ENCODE assay signal across 9 cellular contexts in the genomic region with DNA sequence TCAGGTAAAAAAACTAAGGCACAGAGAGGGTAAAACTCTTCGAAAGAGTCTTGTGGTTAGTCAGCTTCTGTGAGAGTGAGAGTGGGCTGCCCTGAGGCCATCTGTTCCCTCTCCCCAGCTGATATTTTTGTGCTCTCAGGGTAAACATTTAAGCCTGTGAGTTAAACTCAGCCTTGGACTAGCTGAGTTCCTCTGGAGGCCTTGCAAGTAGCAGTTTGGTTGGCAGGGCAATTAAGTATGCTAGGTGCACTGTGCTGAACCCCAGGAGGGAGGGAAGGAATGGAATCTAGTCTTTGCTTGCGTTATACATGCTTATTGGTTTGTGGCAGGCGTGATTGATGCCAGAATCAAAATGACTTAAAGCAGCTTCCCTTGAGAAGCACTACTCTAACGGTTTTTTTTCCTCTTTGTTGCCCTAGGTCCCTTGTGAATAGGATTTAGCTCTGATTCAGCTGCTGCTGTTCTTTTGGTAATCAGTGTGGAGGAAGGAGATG.
DNase-seq lines count a peak whose midpoint lies in the region; ATAC-seq and TF ChIP-seq lines count a peak whose summit lies in the region.
"Had no signal": no experiment of that assay in that cellular context is flagged by ENCODE, and none has a peak within 500 bp of the region (broad histone marks: within the 10 kb centered on the region; RNA-seq: fewer than 3 reads in every experiment).

No MANE protein-coding gene starts in this region.

- H3K79me2 ChIP-seq in DOHH2 (ENCODE audit: control insufficient read depth, low read length) (peaks cover 99% of the 10 kb centered on the region), fibroblast of lung (ENCODE audit: control insufficient read depth, insufficient read depth, low read length) (no peaks in the 10 kb centered on the region)

- H3K4me2 ChIP-seq in DOHH2 (ENCODE audit: low read length) = peak overlapping the region; percentile 62
- no peak overlapping the region for H3K4me2 ChIP-seq in fibroblast of lung (ENCODE audit: extremely low read depth, insufficient read depth, low read length)

- DNase-seq in GM20000 (ENCODE audit: low spot score) = peak; percentile 42
- peak; percentile 6 to 74 for DNase-seq in fibroblast of lung (ENCODE audit: low read depth in 2 of 2)
- DNase-seq in activated naive CD4-positive, alpha-beta T cell treated with anti-CD3 and anti-CD28 coated beads, Interleukin-2, amount 50 U/mL, for 16 hours = no peak
- DNase-seq in CD14-positive monocyte (ENCODE audit: low spot score) = no peak
- DNase-seq in NCI-H510A (lab: John Stamatoyannopoulos, UW) = no peak

- H3K9me3 Mint-ChIP-seq in CD14-positive monocyte = no peaks in the 10 kb centered on the region
- H3K9me3 Mint-ChIP-seq: activated naive CD4-positive, alpha-beta T cell treated with anti-CD3 and anti-CD28 coated beads, Interleukin-2, amount 50 U/mL, for 72 hours had no signal

- peaks cover 0 to 2% (median 0%) of the 10 kb centered on the region in 3 donors for H3K27me3 Mint-ChIP-seq in CD14-positive monocyte (ENCODE audit: low read depth in 3 of 3)

- no peak overlapping the region for H2AFZ ChIP-seq in fibroblast of lung (ENCODE audit: low read length)

- H3K4me3 ChIP-seq in DOHH2 (ENCODE audit: low read length) (peak overlapping the region; percentile 45), fibroblast of lung (replicated peaks in 1 of 4; ENCODE audit: control extremely low read depth in 1 of 4, insufficient read depth in 1 of 4, low read depth in 3 of 4, low read length in 4 of 4) (no peak overlapping the region)

- TF ChIP-seq CTCF in DOHH2 (IDR thresholded peaks at IDR 0.05; ENCODE audit: low read depth, low read length, poor library complexity, severe bottlenecking) = no peak
- no peak for TF ChIP-seq CTCF in GM20000 (IDR thresholded peaks at IDR 0.05; ENCODE audit: extremely low read depth, missing control alignments)
- no peak for TF ChIP-seq CTCF in fibroblast of lung (conservative IDR thresholded peaks at IDR 0.05 in 1 of 2, IDR thresholded peaks at IDR 0.05 in 1 of 2; ENCODE audit: low read depth in 1 of 2, low read length in 2 of 2)
- no peak for TF ChIP-seq CTCF in CD14-positive monocyte (IDR thresholded peaks at IDR 0.05)

- H3K36me3 ChIP-seq in DOHH2 (ENCODE audit: control insufficient read depth, low read length) = no peaks in the 10 kb centered on the region
- H3K36me3 ChIP-seq in fibroblast of lung (ENCODE audit: control insufficient read depth, insufficient read depth, low read length) = no peaks in the 10 kb centered on the region

- H3K4me1 ChIP-seq in DOHH2 (ENCODE audit: control insufficient read depth, low read length) (peaks cover 75% of the 10 kb centered on the region), fibroblast of lung (ENCODE audit: control insufficient read depth, extremely low read depth, insufficient read depth, low read length) (no peaks in the 10 kb centered on the region)

- intact Hi-C loops in CD14-positive monocyte (cut with micrococcal nuclease) = no loop called here

- H3K27ac Mint-ChIP-seq in CD14-positive monocyte = no peak overlapping the region
- H3K27ac Mint-ChIP-seq: activated naive CD4-positive, alpha-beta T cell treated with anti-CD3 and anti-CD28 coated beads, Interleukin-2, amount 50 U/mL, for 72 hours had no signal

- no peak overlapping the region for H3K4me3 Mint-ChIP-seq in CD14-positive monocyte

- H3F3A ChIP-seq in DOHH2 (ENCODE audit: control insufficient read depth, insufficient read depth) = peaks cover 3% of the 10 kb centered on the region; the same call in 1 of the 2 replicates

- H3K36me3 Mint-ChIP-seq in CD14-positive monocyte = no peaks in the 10 kb centered on the region

- peaks cover 54% of the 10 kb centered on the region for H4K20me1 ChIP-seq in DOHH2 (ENCODE audit: control insufficient read depth, insufficient read depth, low read depth, low read length)
- no peaks in the 10 kb centered on the region for H4K20me1 ChIP-seq in fibroblast of lung (ENCODE audit: control insufficient read depth, extremely low read depth, insufficient read depth, low read length)

- H3K27me3 ChIP-seq in DOHH2 (ENCODE audit: control insufficient read depth, low read length) = no peaks in the 10 kb centered on the region
- no peaks in the 10 kb centered on the region for H3K27me3 ChIP-seq in fibroblast of lung (ENCODE audit: control insufficient read depth, insufficient read depth, low read length)

- H3K27ac ChIP-seq in DOHH2 (ENCODE audit: low read depth, low read length) (peak overlapping the region; percentile 38; the same call in 1 of the 2 replicates), fibroblast of lung (ENCODE audit: insufficient read depth, low read length) (no peak overlapping the region)

- peaks cover 3% of the 10 kb centered on the region for H3K4me1 Mint-ChIP-seq in CD14-positive monocyte

- H3K9me2 ChIP-seq in DOHH2 (replicated peaks; ENCODE audit: control insufficient read depth, low read length) = no peaks in the 10 kb centered on the region

- ATAC-seq in HG03457 (IDR thresholded peaks at IDR 0.05; ENCODE audit: unreplicated experiment) (peak; percentile 50), HG02970 (IDR thresholded peaks at IDR 0.05; ENCODE audit: low FRiP score, unreplicated experiment) (no peak)

- H3K9me3 ChIP-seq in DOHH2 (ENCODE audit: control insufficient read depth, insufficient read depth, low read length) (no peaks in the 10 kb centered on the region), fibroblast of lung (ENCODE audit: control insufficient read depth, insufficient read depth, low read depth, low read length) (no peaks in the 10 kb centered on the region)

- no peak overlapping the region for H3K9ac ChIP-seq in fibroblast of lung (ENCODE audit: insufficient read depth, low read length)

Comparison
In these comparisons a context has a peak if more than half of its experiments do, and no peak if none do; other contexts are left out.
1. DNase-seq: peak in GM20000 (single experiment) and fibroblast of lung (2 of 2); none in activated naive CD4-positive, alpha-beta T cell treated with anti-CD3 and anti-CD28 coated beads, Interleukin-2, amount 50 U/mL, for 16 hours (single experiment), CD14-positive monocyte (single experiment) and NCI-H510A (single experiment).